Comparison of ENCODE assay signal across 22 cellular contexts in the genomic region with DNA sequence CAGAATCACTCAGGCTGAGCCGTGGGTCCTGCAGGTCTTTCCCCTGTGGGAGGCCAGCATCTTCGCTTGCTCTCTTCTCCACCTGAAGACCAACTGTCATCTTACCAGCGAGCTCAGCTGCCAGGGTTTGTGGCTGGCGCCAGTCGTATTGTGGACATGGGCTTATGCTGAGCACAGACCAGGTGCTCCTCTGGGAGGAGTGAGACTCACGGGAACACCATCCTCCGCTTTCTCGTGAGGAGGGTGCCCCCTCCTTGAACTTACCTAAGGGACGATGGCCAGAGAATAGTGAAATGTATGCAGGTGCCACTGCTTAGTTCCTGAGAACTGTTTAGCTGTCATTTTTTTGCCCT. TPM values are rescaled to one million over a fixed set of nuclear protein-coding genes. Genes with fewer than 3 reads are reported as not detected.
DNase-seq lines count a peak whose midpoint lies in the region; ATAC-seq lines count a peak whose summit lies in the region.
"Had no signal": no experiment of that assay in that cellular context is flagged by ENCODE, and none has a peak within 500 bp of the region (broad histone marks: within the 10 kb centered on the region; RNA-seq: fewer than 3 reads in every experiment).

No MANE protein-coding gene starts in this region.

- H3K9me3 ChIP-seq in T-helper 17 cell (ENCODE audit: control insufficient read depth, low read length, poor library complexity, severe bottlenecking) = no peaks in the 10 kb centered on the region
- H3K9me3 ChIP-seq: BLaER1, HAP-1 had no signal

- no peak overlapping the region for H3K4me3 Mint-ChIP-seq in activated CD4-positive, alpha-beta T cell treated with anti-CD3 and anti-CD28 coated beads, Interleukin-2, amount 10 ng/mL, durations not matched to agents 7 days and 5 days
- peak overlapping the region; percentile 58 for H3K4me3 Mint-ChIP-seq in T-helper 17 cell
- H3K4me3 Mint-ChIP-seq: CD4-positive, CD25-positive, alpha-beta regulatory T cell; GM23338; HFFc6 had no signal

- no peaks in the 10 kb centered on the region for H3K27me3 Mint-ChIP-seq in activated CD4-positive, alpha-beta T cell treated with anti-CD3 and anti-CD28 coated beads, Interleukin-2, amount 10 ng/mL, durations not matched to agents 7 days and 5 days
- H3K27me3 Mint-ChIP-seq in T-helper 17 cell = no peaks in the 10 kb centered on the region
- H3K27me3 Mint-ChIP-seq: CD4-positive, CD25-positive, alpha-beta regulatory T cell had no signal

- no peak for DNase-seq in activated CD4-positive, alpha-beta T cell treated with anti-CD3 and anti-CD28 coated beads, Interleukin-2, amount 10 ng/mL, durations not matched to agents 7 days and 5 days
- no peak for DNase-seq in activated CD4-positive, alpha-beta T cell treated with anti-CD3 and anti-CD28 coated beads for 48 hours
- no peak for DNase-seq in T-helper 17 cell
- peak; percentile 75 for DNase-seq in myocyte (ENCODE audit: low read depth)
- DNase-seq in H7 = no peak
- DNase-seq: CD4-positive, CD25-positive, alpha-beta regulatory T cell; DMS53; HFFc6; IMR-90; NCI-H1092; NCI-H1417 treated with DMSO at 0.1 percent for 48 hours; NCI-H2081; NCI-H345; NCI-H510A treated with DMSO at 0.1 percent for 48 hours; NK-92 treated with Interleukin-12 subunit alpha and Interleukin-12 subunit beta, amount 100 ng/mL, for 24 hours; SHP77 treated with DMSO at 0.1 percent for 48 hours had no signal

- ATAC-seq in T-helper 17 cell (no peak), HG03378 (IDR thresholded peaks at IDR 0.05; ENCODE audit: unreplicated experiment) (no peak), HG02973 (IDR thresholded peaks at IDR 0.05; ENCODE audit: unreplicated experiment) (no peak)

- H3K4me1 Mint-ChIP-seq in activated CD4-positive, alpha-beta T cell treated with anti-CD3 and anti-CD28 coated beads, Interleukin-2, amount 10 ng/mL, durations not matched to agents 7 days and 5 days = peaks cover 15% of the 10 kb centered on the region
- peaks cover 30% of the 10 kb centered on the region for H3K4me1 Mint-ChIP-seq in T-helper 17 cell

- H3K9me3 Mint-ChIP-seq in activated CD4-positive, alpha-beta T cell treated with anti-CD3 and anti-CD28 coated beads, Interleukin-2, amount 10 ng/mL, durations not matched to agents 7 days and 5 days = no peaks in the 10 kb centered on the region
- H3K9me3 Mint-ChIP-seq: CD4-positive, CD25-positive, alpha-beta regulatory T cell; GM23338; HFFc6 had no signal

- H3K36me3 ChIP-seq in H7 (replicated peaks; ENCODE audit: control insufficient read depth, insufficient read depth, low read length) = peaks cover 11% of the 10 kb centered on the region

- H3K36me3 Mint-ChIP-seq in activated CD4-positive, alpha-beta T cell treated with anti-CD3 and anti-CD28 coated beads, Interleukin-2, amount 10 ng/mL, durations not matched to agents 7 days and 5 days (ENCODE audit: low read depth) = peaks cover 44% of the 10 kb centered on the region
- H3K36me3 Mint-ChIP-seq in T-helper 17 cell (ENCODE audit: low read depth) = peaks cover 6% of the 10 kb centered on the region

- no peak overlapping the region for H3K4me3 ChIP-seq in H7 (ENCODE audit: insufficient read depth, low read depth, low read length)
- H3K4me3 ChIP-seq: BLaER1, GM23338, HAP-1, SK-N-MC had no signal

- no peaks in the 10 kb centered on the region for H3K27me3 ChIP-seq in H7 (ENCODE audit: control insufficient read depth, insufficient read depth, low read length)
- H3K27me3 ChIP-seq: BLaER1 had no signal

- CTCF ChIA-PET in activated CD4-positive, alpha-beta T cell treated with anti-CD3 and anti-CD28 coated beads, Interleukin-2, amount 10 ng/mL, durations not matched to agents 7 days and 5 days (lab: Charles Lee) = interaction anchor here (1.0 to 3.0 kb wide), 4 partner anchors 9 to 244 kb away, joined by 3 to 14 read pairs (median 3); no protein-coding TSS in a partner anchor

- peak overlapping the region; percentile 15 for H3K27ac Mint-ChIP-seq in activated CD4-positive, alpha-beta T cell treated with anti-CD3 and anti-CD28 coated beads, Interleukin-2, amount 10 ng/mL, durations not matched to agents 7 days and 5 days
- H3K27ac Mint-ChIP-seq in T-helper 17 cell = no peak overlapping the region
- H3K27ac Mint-ChIP-seq: HFFc6 had no signal

- POLR2A ChIA-PET in activated CD4-positive, alpha-beta T cell treated with anti-CD3 and anti-CD28 coated beads, Interleukin-2, amount 10 ng/mL, durations not matched to agents 7 days and 5 days (lab: Charles Lee) = no interaction called here

RNA-seq across cellular contexts. Expression of gene WRNIP1, which starts 17.1 kb away (rescaled TPM):
- total RNA-seq in activated CD4-positive, alpha-beta T cell treated with anti-CD3 and anti-CD28 coated beads, Interleukin-2, amount 10 ng/mL, durations not matched to agents 7 days and 5 days = 10 to 100 TPM; 48.0 to 50.5 TPM
- total RNA-seq in T-helper 17 cell (10 to 100 TPM; 34.0 to 45.3 TPM), myocyte (105 and 133 TPM in 2 replicates)
- 51.2 TPM for polyA plus RNA-seq in myocyte (2012)
- 50.5 and 56.1 TPM in 2 replicates for total RNA-seq in H7 (2014; rRNA removed; shearing (Covaris generic))

RNA-seq across cellular contexts. Expression of gene MYLK4, which starts 31.6 kb away (rescaled TPM):
- total RNA-seq in activated CD4-positive, alpha-beta T cell treated with anti-CD3 and anti-CD28 coated beads, Interleukin-2, amount 10 ng/mL, durations not matched to agents 7 days and 5 days = under 1 TPM; 0.62 to 0.69 TPM
- total RNA-seq in T-helper 17 cell (1 to 10 TPM in 1 of 2 donors, under 1 TPM in 1; 0.45 to 1.7 TPM), myocyte (5.6 and 9.4 TPM in 2 replicates)
- 1.1 TPM for polyA plus RNA-seq in myocyte (2012)
- total RNA-seq in H7 (2014; rRNA removed; shearing (Covaris generic)) = 0.03 and 0.07 TPM in 2 replicates

RNA-seq across cellular contexts. Expression of gene SERPINB1, which starts 59.3 kb away (rescaled TPM):
- 10 to 100 TPM; 62.8 to 72.8 TPM for total RNA-seq in activated CD4-positive, alpha-beta T cell treated with anti-CD3 and anti-CD28 coated beads, Interleukin-2, amount 10 ng/mL, durations not matched to agents 7 days and 5 days
- total RNA-seq in T-helper 17 cell (10 to 100 TPM; 39.2 to 44.4 TPM), myocyte (19.3 and 33.5 TPM in 2 replicates)
- 10.9 TPM for polyA plus RNA-seq in myocyte (2012)
- total RNA-seq in H7 (2014; rRNA removed; shearing (Covaris generic)) = 13.6 and 14.1 TPM in 2 replicates
